8 cellular contexts compared by ENCODE assay signal in genomic region chr15:90400005-90400758, GRCh38. TPM values are rescaled to one million over a fixed set of nuclear protein-coding genes. Genes with fewer than 3 reads are reported as not detected.
DNase-seq lines count a peak whose midpoint lies in the region; ATAC-seq, FAIRE-seq and TF ChIP-seq lines count a peak whose summit lies in the region.

No MANE protein-coding gene starts in this region.

- TF ChIP-seq CTCF in endodermal cell (conservative IDR thresholded peaks at IDR 0.05): no peak

- ATAC-seq in GM18867 (IDR thresholded peaks at IDR 0.05; ENCODE audit: unreplicated experiment) (peak; percentile 23), GM19397 (IDR thresholded peaks at IDR 0.05; ENCODE audit: unreplicated experiment) (no peak)

- peak overlapping the region; percentile 42 for H3K4me3 Mint-ChIP-seq in endodermal cell

- H3K27ac Mint-ChIP-seq in endodermal cell: peak overlapping the region; percentile 96

- no peaks in the 10 kb centered on the region for H3K9me3 ChIP-seq in endodermal cell (ENCODE audit: control insufficient read depth, low read length)

- TF ChIP-seq POLR2A in H54 (IDR thresholded peaks at IDR 0.05; ENCODE audit: low read depth, low read length): no peak

- no peaks in the 10 kb centered on the region for H3K9me3 Mint-ChIP-seq in endodermal cell

- H3K27me3 Mint-ChIP-seq in endodermal cell (ENCODE audit: insufficient read depth): no peaks in the 10 kb centered on the region

- peaks cover 12% of the 10 kb centered on the region for H3K36me3 Mint-ChIP-seq in endodermal cell (ENCODE audit: low read depth)

- H3K27ac ChIP-seq in endodermal cell (ENCODE audit: low read depth, low read length) (peak overlapping the region; percentile 50), rectal smooth muscle tissue (ENCODE audit: low read depth, low read length) (peak overlapping the region; percentile 74)

- H3K4me1 Mint-ChIP-seq in endodermal cell: peaks cover 34% of the 10 kb centered on the region

- peak overlapping the region; percentile 73 for H3K4me3 ChIP-seq in endodermal cell (ENCODE audit: low read length)
- peak overlapping the region; percentile 42 for H3K4me3 ChIP-seq in rectal smooth muscle tissue (ENCODE audit: low read length)

- peak; percentile 62 for DNase-seq in NOMO-1 treated with DMSO at 0.1 percent for 48 hours (lab: John Stamatoyannopoulos, UW; ENCODE audit: unreplicated experiment)
- no peak for DNase-seq in endodermal cell
- no peak for DNase-seq in stimulated activated CD4-positive, alpha-beta T cell treated with anti-CD3 and anti-CD28 coated beads, Interleukin-15, amount 100 ng/mL, for 24 hours
- DNase-seq in stimulated activated CD4-positive, alpha-beta T cell treated with anti-CD3 and anti-CD28 coated beads, Interleukin-2, amount 100 ng/mL, for 48 hours: no peak
- DNase-seq in H54 (ENCODE audit: insufficient read length, low spot score): no peak

- H3K4me1 ChIP-seq in endodermal cell (ENCODE audit: control insufficient read depth, insufficient read depth, low read length): peaks cover 15% of the 10 kb centered on the region
- H3K4me1 ChIP-seq in rectal smooth muscle tissue (ENCODE audit: control insufficient read depth, insufficient read depth, low read length): peaks cover 39% of the 10 kb centered on the region

- H3K27me3 ChIP-seq in endodermal cell (ENCODE audit: control insufficient read depth, insufficient read depth, low read length, poor library complexity, severe bottlenecking): no peaks in the 10 kb centered on the region
- H3K27me3 ChIP-seq in rectal smooth muscle tissue (ENCODE audit: control insufficient read depth, insufficient read depth, low read length): no peaks in the 10 kb centered on the region

- 73 to 86% methylated on average over 2 to 7 of the region's 7 CpGs for WGBS in endodermal cell (ENCODE audit: insufficient coverage in 1 of 2, insufficient read length in 1 of 2), 2 experiments

- H3K9ac ChIP-seq in endodermal cell (ENCODE audit: extremely low read depth, low read length, poor library complexity, severe bottlenecking) (peak overlapping the region; percentile 61), rectal smooth muscle tissue (ENCODE audit: low read length) (no peak overlapping the region)

- no peak for FAIRE-seq in H54 (lab: Jason Lieb, UNC)

- H3K36me3 ChIP-seq in endodermal cell (ENCODE audit: control insufficient read depth, insufficient read depth, low read length) (peaks cover 14% of the 10 kb centered on the region), rectal smooth muscle tissue (ENCODE audit: control insufficient read depth, insufficient read depth, low read length) (no peaks in the 10 kb centered on the region)

RNA-seq across cellular contexts. Expression of gene IQGAP1, which starts 12.1 kb away (rescaled TPM):
- 100 to 1,000 TPM in 1 of 2 donors, 10 to 100 TPM in 1; 94.4 to 124 TPM for total RNA-seq in endodermal cell
- 48.6 TPM for polyA plus RNA-seq in endodermal cell (2013, experiment 1 of 2)
- 59.3 TPM for polyA plus RNA-seq in endodermal cell (2013, experiment 2 of 2)

RNA-seq across cellular contexts. Expression of gene ZNF774, which starts 48.1 kb away (rescaled TPM):
- 1 to 10 TPM; 2.5 to 3.6 TPM for total RNA-seq in endodermal cell
- polyA plus RNA-seq in endodermal cell (2013, experiment 1 of 2): 2.0 TPM
- polyA plus RNA-seq in endodermal cell (2013, experiment 2 of 2): 2.5 TPM
